8 cellular contexts compared by ENCODE assay signal in genomic region chr6:27831434-27832081, GRCh38.
A peak's percentile ranks its signal among the peaks of the same experiment; 100 is the strongest.
DNase-seq lines count a peak whose midpoint lies in the region; ATAC-seq and TF ChIP-seq lines count a peak whose summit lies in the region.
"Not testable (repeated sequence)": the region's sequence is repeated elsewhere in the genome, so short reads cannot be mapped to it uniquely, and the experiment has no call there.

No MANE protein-coding gene starts in this region.

- H3K4me3 ChIP-seq in neuronal stem cell (ENCODE audit: low read length in 2 of 2) (peak overlapping the region in 1 of 2 donors; percentile 32), tibial nerve (peak overlapping the region in 3 of 4 donors; percentile 6 to 55 (median 28))

- peak overlapping the region; percentile 55 for H2AFZ ChIP-seq in neuronal stem cell (ENCODE audit: low read length)

- ATAC-seq in GM18502 (IDR thresholded peaks at IDR 0.05; ENCODE audit: poor library complexity, unreplicated experiment) (peak; percentile 85), HG02759 (IDR thresholded peaks at IDR 0.05; ENCODE audit: unreplicated experiment) (peak; percentile 91)

- peak in 1 of 2 donors; percentile 81 for TF ChIP-seq EP300 in tibial nerve (IDR thresholded peaks at IDR 0.05)

- H3K14ac ChIP-seq in neuronal stem cell (ENCODE audit: low read length) = not testable (repeated sequence)

- H3K9me3 ChIP-seq in neuronal stem cell (replicated peaks in 1 of 2; ENCODE audit: control insufficient read depth in 2 of 2, insufficient read depth in 1 of 2, low read depth in 1 of 2, low read length in 2 of 2); tibial nerve: not testable (repeated sequence)

- H3K79me1 ChIP-seq in neuronal stem cell (ENCODE audit: low read depth, low read length) = not testable (repeated sequence)

- not testable (repeated sequence) for H3K27me3 ChIP-seq in neuronal stem cell (ENCODE audit: control insufficient read depth in 3 of 3, insufficient read depth in 3 of 3, low read depth in 1 of 3, low read length in 3 of 3); tibial nerve

- not testable (repeated sequence) for H4K91ac ChIP-seq in neuronal stem cell (ENCODE audit: low read depth, low read length, poor library complexity)

- H3K18ac ChIP-seq in neuronal stem cell (ENCODE audit: low read length) = not testable (repeated sequence)

- peak overlapping the region; percentile 49 for H3K27ac ChIP-seq in neuronal stem cell (replicated peaks; ENCODE audit: low read length)
- peak overlapping the region in 3 of 4 donors; percentile 1 to 87 (median 71) for H3K27ac ChIP-seq in tibial nerve

- not testable (repeated sequence) for H2AK5ac ChIP-seq in neuronal stem cell (ENCODE audit: low read depth, low read length)

- not testable (repeated sequence) for H2BK120ac ChIP-seq in neuronal stem cell (ENCODE audit: low read depth, low read length)

- H2BK12ac ChIP-seq in neuronal stem cell (ENCODE audit: low read length) = not testable (repeated sequence)

- H3K23ac ChIP-seq in neuronal stem cell (ENCODE audit: low read depth, low read length, poor library complexity) = not testable (repeated sequence)

- DNase-seq in MV-4-11 (lab: John Stamatoyannopoulos, UW) = peak; percentile 86
- peak; percentile 74 for DNase-seq in SK-N-DZ (ENCODE audit: low spot score)
- peak; percentile 32 to 46 (median 34) for DNase-seq in activated naive CD4-positive, alpha-beta T cell (lab: John Stamatoyannopoulos, UW)
- peak; percentile 55 for DNase-seq in foreskin melanocyte
- not testable (repeated sequence) for DNase-seq in neuronal stem cell (ENCODE audit: low spot score)
- DNase-seq in tibial nerve (ENCODE audit: low spot score in 2 of 2) = peak; percentile 37 to 57

- not testable (repeated sequence) for H3K9ac ChIP-seq in neuronal stem cell (ENCODE audit: low read depth, low read length, poor library complexity)

- H2BK5ac ChIP-seq in neuronal stem cell (ENCODE audit: low read length) = not testable (repeated sequence)

- not testable (repeated sequence) for H3K36me3 ChIP-seq in neuronal stem cell (replicated peaks in 1 of 2; ENCODE audit: control insufficient read depth in 2 of 2, insufficient read depth in 2 of 2, low read length in 2 of 2); tibial nerve

- H4K8ac ChIP-seq in neuronal stem cell (ENCODE audit: low read depth, low read length) = not testable (repeated sequence)

- not testable (repeated sequence) for TF ChIP-seq POLR2A in tibial nerve (IDR thresholded peaks at IDR 0.05)

- H3K4ac ChIP-seq in neuronal stem cell (ENCODE audit: low read length) = not testable (repeated sequence)

- not testable (repeated sequence) for H3K4me2 ChIP-seq in neuronal stem cell (ENCODE audit: insufficient read depth, low read length, poor library complexity, severe bottlenecking)

- not testable (repeated sequence) for H3K4me1 ChIP-seq in neuronal stem cell (ENCODE audit: control insufficient read depth in 2 of 2, insufficient read depth in 1 of 2, low read depth in 1 of 2, low read length in 2 of 2)
- H3K4me1 ChIP-seq in tibial nerve = peaks cover 0 to 36% (median 3%) of the 10 kb centered on the region in 4 donors

- WGBS in neuronal stem cell (ENCODE audit: extremely low coverage in 2 of 2, insufficient read length in 2 of 2, insufficient replicate concordance in 1 of 2), 2 donors = no CpG with 5 or more reads among the region's 26 CpGs
- WGBS in tibial nerve, 2 donors = 5% methylated on average over 20 to 26 of the region's 26 CpGs

- not testable (repeated sequence) for H2BK15ac ChIP-seq in neuronal stem cell (ENCODE audit: low read length)

- TF ChIP-seq CTCF in tibial nerve (IDR thresholded peaks at IDR 0.05) = not testable (repeated sequence)
